ENCODE assay signal across 20 cellular contexts in the genomic region with DNA sequence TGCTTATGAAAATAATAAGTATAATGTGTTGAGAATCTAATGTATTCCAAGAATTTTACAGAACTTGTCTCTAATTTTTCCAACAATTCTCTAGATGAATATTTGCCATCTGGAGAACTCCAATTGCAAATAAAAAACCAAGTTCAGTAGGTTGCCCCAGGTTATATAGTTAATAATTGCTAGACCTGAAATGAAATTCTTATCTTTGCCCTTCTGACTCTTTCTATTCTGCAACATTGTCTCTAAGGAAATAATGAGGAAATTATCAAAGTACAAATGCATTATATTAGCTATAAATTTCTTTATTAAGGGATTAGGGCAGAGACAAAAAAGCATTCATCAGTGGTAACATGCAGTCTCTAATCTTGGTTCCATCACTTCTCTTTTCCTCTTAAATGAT.
"Had no signal": no experiment of that assay in that cellular context is flagged by ENCODE, and none has a peak within 500 bp of the region (broad histone marks: within the 10 kb centered on the region; RNA-seq: fewer than 3 reads in every experiment).

No MANE protein-coding gene starts in this region.

- H2AFZ ChIP-seq: parathyroid adenoma had no signal

- H3K79me2 ChIP-seq: parathyroid adenoma had no signal

- H3K4me1 Mint-ChIP-seq: activated naive CD8-positive, alpha-beta T cell treated with anti-CD3 and anti-CD28 coated beads for 36 hours; natural killer cell; stimulated activated memory B cell treated with anti-CD40 and anti-IgM and Interleukin-4, amounts not matched to agents 10 μg/mL and 1 μg/mL and 100 μg/mL, for 72 hours had no signal

- H3K27ac Mint-ChIP-seq: activated naive CD8-positive, alpha-beta T cell treated with anti-CD3 and anti-CD28 coated beads for 36 hours; natural killer cell; stimulated activated memory B cell treated with anti-CD40 and anti-IgM and Interleukin-4, amounts not matched to agents 10 μg/mL and 1 μg/mL and 100 μg/mL, for 72 hours had no signal

- H3K36me3 ChIP-seq: heart left ventricle, left ventricle myocardium inferior, uterus had no signal

- H3K4me3 ChIP-seq: heart left ventricle, left ventricle myocardium inferior, smooth muscle cell, uterus had no signal

- H3K4me1 ChIP-seq: heart left ventricle, left ventricle myocardium inferior, parathyroid adenoma, uterus had no signal

- H3K36me3 Mint-ChIP-seq: activated naive CD8-positive, alpha-beta T cell treated with anti-CD3 and anti-CD28 coated beads for 36 hours; natural killer cell; stimulated activated memory B cell treated with anti-CD40 and anti-IgM and Interleukin-4, amounts not matched to agents 10 μg/mL and 1 μg/mL and 100 μg/mL, for 72 hours had no signal

- ATAC-seq: heart left ventricle; natural killer cell; sciatic nerve; stimulated activated memory B cell treated with anti-CD40 and anti-IgM and Interleukin-4, amounts not matched to agents 10 μg/mL and 1 μg/mL and 100 μg/mL, for 72 hours had no signal

- DNase-seq: activated CD4-positive, alpha-beta T cell treated with anti-CD3 and anti-CD28 coated beads for 4 hours; activated CD4-positive, alpha-beta T cell treated with anti-CD3 and anti-CD28 coated beads, Interleukin-2, amount 50 U/mL, for 48 hours; activated CD4-positive, CD25-positive, alpha-beta regulatory T cell; activated naive CD4-positive, alpha-beta T cell treated with Interleukin-2 at 50 U/mL for 16 hours; activated naive CD8-positive, alpha-beta T cell treated with anti-CD3 and anti-CD28 coated beads for 36 hours; activated T-cell treated with anti-CD3 and anti-CD28 coated beads, Interleukin-2, amount 50 U/mL, for 48 hours; cerebellar nuclear complex; effector CD4-positive, alpha-beta T cell; heart left ventricle; kidney; left ventricle myocardium inferior; natural killer cell; T-helper 1 cell; uterus had no signal

- H3K27me3 Mint-ChIP-seq: activated naive CD8-positive, alpha-beta T cell treated with anti-CD3 and anti-CD28 coated beads for 36 hours; stimulated activated memory B cell treated with anti-CD40 and anti-IgM and Interleukin-4, amounts not matched to agents 10 μg/mL and 1 μg/mL and 100 μg/mL, for 72 hours had no signal

- H3K9me3 ChIP-seq: heart left ventricle, left ventricle myocardium inferior, uterus had no signal

- H3K4me3 Mint-ChIP-seq: activated naive CD8-positive, alpha-beta T cell treated with anti-CD3 and anti-CD28 coated beads for 36 hours; natural killer cell; stimulated activated memory B cell treated with anti-CD40 and anti-IgM and Interleukin-4, amounts not matched to agents 10 μg/mL and 1 μg/mL and 100 μg/mL, for 72 hours had no signal

- H3K4me2 ChIP-seq: smooth muscle cell had no signal

- H3K27me3 ChIP-seq: heart left ventricle, uterus had no signal

- H3K27ac ChIP-seq: heart left ventricle, left ventricle myocardium inferior, parathyroid adenoma, uterus had no signal

- FAIRE-seq: bronchial epithelial cell, endometrium, kidney had no signal
